1 cellular context compared by ENCODE assay signal in genomic region chr3:37909067-37909911, GRCh38.
TF ChIP-seq lines count a peak whose summit lies in the region.

No MANE protein-coding gene starts in this region.

TF ChIP-seq in H1, 55 proteins besides CTCF, POLR2A, EP300 and RAD21:
- TF ChIP-seq MAFK (IDR thresholded peaks at IDR 0.05; ENCODE audit: low read depth, low read length) (no peak), SRF (IDR thresholded peaks at IDR 0.05; ENCODE audit: low read depth, low read length) (no peak), SIN3A (conservative IDR thresholded peaks at IDR 0.05 in 1 of 2, IDR thresholded peaks at IDR 0.05 in 1 of 2; ENCODE audit: low read depth in 1 of 2, low read length in 2 of 2) (no peak), TAF7 (optimal IDR thresholded peaks at IDR 0.05; ENCODE audit: borderline replicate concordance, low read depth, low read length) (no peak), SP2 (IDR thresholded peaks at IDR 0.05; ENCODE audit: low read length) (no peak), GTF2F1 (IDR thresholded peaks at IDR 0.05; ENCODE audit: borderline replicate concordance, low read depth, low read length) (no peak), KDM5A (IDR thresholded peaks at IDR 0.05; ENCODE audit: low read length) (no peak), SUZ12 (IDR thresholded peaks at IDR 0.05; ENCODE audit: low read length) (no peak), PHF8 (conservative IDR thresholded peaks at IDR 0.05; ENCODE audit: low read depth, low read length) (no peak), HDAC6 (IDR thresholded peaks at IDR 0.05; ENCODE audit: low read depth, low read length) (no peak), CTBP2 (IDR thresholded peaks at IDR 0.05; ENCODE audit: borderline replicate concordance, insufficient read depth, insufficient read length, low read length) (no peak), CREB1 (IDR thresholded peaks at IDR 0.05) (no peak), RNF2 (IDR thresholded peaks at IDR 0.05; ENCODE audit: borderline replicate concordance, low read depth, low read length, missing control alignments, poor library complexity, severe bottlenecking) (no peak), TBP (IDR thresholded peaks at IDR 0.05; ENCODE audit: low read depth, low read length) (no peak), JUN (IDR thresholded peaks at IDR 0.05; ENCODE audit: low read depth, low read length) (no peak), EGR1 (IDR thresholded peaks at IDR 0.05; ENCODE audit: borderline replicate concordance, low read depth, low read length) (no peak), POLR2AphosphoS5 (IDR thresholded peaks at IDR 0.05; ENCODE audit: low read depth, low read length) (no peak), CHD1 (IDR thresholded peaks at IDR 0.05; ENCODE audit: low read depth, low read length) (no peak)
